In genomic region chr1:230867119-230867902, GRCh38 we compare ENCODE assay signal across 8 cellular contexts. TPM values are rescaled to one million over a fixed set of nuclear protein-coding genes. Genes with fewer than 3 reads are reported as not detected.
DNase-seq lines count a peak whose midpoint lies in the region; ATAC-seq and TF ChIP-seq lines count a peak whose summit lies in the region.

No MANE protein-coding gene starts in this region.

- H3K27ac ChIP-seq in ascending aorta (peak overlapping the region; percentile 96 to 99), subcutaneous abdominal adipose tissue (ENCODE audit: low read depth, low read length) (peak overlapping the region; percentile 81)

- H3K9ac ChIP-seq in subcutaneous abdominal adipose tissue (ENCODE audit: low read length in 5 of 5) = peak overlapping the region; percentile 57 to 95 (median 81)

- DNase-seq in activated CD8-positive, alpha-beta memory T cell treated with anti-CD3 and anti-CD28 coated beads, Interleukin-2, amount 10 ng/mL, durations not matched to agents 7 days and 5 days = no peak
- DNase-seq in activated CD8-positive, alpha-beta memory T cell treated with anti-CD3 and anti-CD28 coated beads, Interleukin-2, amount 50 U/mL, for 48 hours = no peak
- no peak for DNase-seq in ascending aorta (ENCODE audit: low spot score in 2 of 2)
- DNase-seq in kidney epithelial cell (ENCODE audit: low read depth) = no peak
- no peak for DNase-seq in GM10248 (ENCODE audit: extremely low spot score)
- DNase-seq in OCI-M2 (lab: John Stamatoyannopoulos, UW; ENCODE audit: unreplicated experiment) = no peak
- DNase-seq in activated CD4-positive, alpha-beta T cell treated with anti-CD3 and anti-CD28 coated beads, Interleukin-2, amount 50 U/mL, for 48 hours = no peak

- no peak for ATAC-seq in activated CD8-positive, alpha-beta memory T cell treated with anti-CD3 and anti-CD28 coated beads, Interleukin-2, amount 10 ng/mL, durations not matched to agents 7 days and 5 days

- H3K27me3 Mint-ChIP-seq in activated CD8-positive, alpha-beta memory T cell treated with anti-CD3 and anti-CD28 coated beads, Interleukin-2, amount 10 ng/mL, durations not matched to agents 7 days and 5 days = peaks cover 46% of the 10 kb centered on the region

- no peaks in the 10 kb centered on the region for H3K9me3 Mint-ChIP-seq in activated CD8-positive, alpha-beta memory T cell treated with anti-CD3 and anti-CD28 coated beads, Interleukin-2, amount 10 ng/mL, durations not matched to agents 7 days and 5 days (ENCODE audit: low read depth)

- H3K27ac Mint-ChIP-seq in activated CD8-positive, alpha-beta memory T cell treated with anti-CD3 and anti-CD28 coated beads, Interleukin-2, amount 10 ng/mL, durations not matched to agents 7 days and 5 days = no peak overlapping the region

- POLR2A ChIA-PET in GM10248 (lab: Yijun Ruan, JAX) = no interaction called here

- CTCF ChIA-PET in activated CD8-positive, alpha-beta memory T cell treated with anti-CD3 and anti-CD28 coated beads, Interleukin-2, amount 10 ng/mL, durations not matched to agents 7 days and 5 days (lab: Charles Lee) = no interaction called here
- CTCF ChIA-PET in GM10248 (lab: Yijun Ruan, JAX) = interaction anchor here (2.0 kb wide), 1 partner anchor 23 kb away, joined by 4 read pairs; no protein-coding TSS in a partner anchor

- intact Hi-C loops in ascending aorta (cut with DNase I) = loop anchor here (10.0 kb wide), 2 partner anchors 223 to 657 kb away; partner anchors contain the start of genes COG2 and TSNAX

- peak overlapping the region; percentile 75 for H3K4me3 Mint-ChIP-seq in activated CD8-positive, alpha-beta memory T cell treated with anti-CD3 and anti-CD28 coated beads, Interleukin-2, amount 10 ng/mL, durations not matched to agents 7 days and 5 days

- no peaks in the 10 kb centered on the region for H3K36me3 Mint-ChIP-seq in activated CD8-positive, alpha-beta memory T cell treated with anti-CD3 and anti-CD28 coated beads, Interleukin-2, amount 10 ng/mL, durations not matched to agents 7 days and 5 days

- H3K4me1 ChIP-seq in ascending aorta (peaks cover 9 to 37% of the 10 kb centered on the region in 2 donors), subcutaneous abdominal adipose tissue (ENCODE audit: control insufficient read depth in 5 of 5, insufficient read depth in 5 of 5, low read length in 5 of 5) (peaks cover 2 to 66% (median 52%) of the 10 kb centered on the region in 5 donors)

- H3K4me1 Mint-ChIP-seq in activated CD8-positive, alpha-beta memory T cell treated with anti-CD3 and anti-CD28 coated beads, Interleukin-2, amount 10 ng/mL, durations not matched to agents 7 days and 5 days = peaks cover 15% of the 10 kb centered on the region

- TF ChIP-seq CTCF in ascending aorta (IDR thresholded peaks at IDR 0.05) (no peak), kidney epithelial cell (IDR thresholded peaks at IDR 0.05; ENCODE audit: insufficient read depth, low read length, poor library complexity, severe bottlenecking) (no peak), GM10248 (IDR thresholded peaks at IDR 0.05; ENCODE audit: control extremely low read depth, extremely low read depth, low read depth, missing control alignments) (no peak)

- no peaks in the 10 kb centered on the region for H3K27me3 ChIP-seq in ascending aorta
- no peaks in the 10 kb centered on the region for H3K27me3 ChIP-seq in kidney epithelial cell (ENCODE audit: control insufficient read depth, insufficient read depth, low read length)
- no peaks in the 10 kb centered on the region for H3K27me3 ChIP-seq in subcutaneous abdominal adipose tissue (ENCODE audit: control insufficient read depth in 5 of 5, insufficient read depth in 4 of 5, low read length in 5 of 5)

- H3K36me3 ChIP-seq in ascending aorta (no peaks in the 10 kb centered on the region), kidney epithelial cell (ENCODE audit: control insufficient read depth, insufficient read depth, low read length) (no peaks in the 10 kb centered on the region), subcutaneous abdominal adipose tissue (ENCODE audit: control insufficient read depth in 5 of 5, insufficient read depth in 5 of 5, low read length in 5 of 5) (peaks cover 0 to 3% (median 0%) of the 10 kb centered on the region in 5 donors)

- H3K4me3 ChIP-seq in ascending aorta (peak overlapping the region; percentile 94 to 98), kidney epithelial cell (ENCODE audit: low read depth, low read length) (peak overlapping the region; percentile 91), subcutaneous abdominal adipose tissue (ENCODE audit: low read depth in 1 of 5, low read length in 5 of 5) (peak overlapping the region; percentile 84 to 94 (median 91))

- H3K9me3 ChIP-seq in ascending aorta (no peaks in the 10 kb centered on the region), subcutaneous abdominal adipose tissue (ENCODE audit: control insufficient read depth in 5 of 5, low read length in 5 of 5) (no peaks in the 10 kb centered on the region)

RNA-seq across cellular contexts. Expression of gene C1orf198, which starts 1.0 kb away (rescaled TPM):
- 1 to 10 TPM; 1.8 to 3.6 TPM for total RNA-seq in activated CD8-positive, alpha-beta memory T cell treated with anti-CD3 and anti-CD28 coated beads, Interleukin-2, amount 10 ng/mL, durations not matched to agents 7 days and 5 days
- total RNA-seq in ascending aorta = 225 TPM
- total RNA-seq in kidney epithelial cell = 68.1 and 68.6 TPM in 2 replicates

Comparison
In these comparisons a context has a peak if more than half of its experiments do, and no peak if none do; other contexts are left out.
1. RNA of gene C1orf198, which starts 1.0 kb away (total RNA-seq): 225 TPM in ascending aorta (single experiment) and 68.1 to 68.6 TPM in kidney epithelial cell; 1.8 to 3.6 TPM in activated CD8-positive, alpha-beta memory T cell treated with anti-CD3 and anti-CD28 coated beads, Interleukin-2, amount 10 ng/mL, durations not matched to agents 7 days and 5 days; every median in the first group is over 10 times any median in the second.
2. Peak in every context shown above with its lines, with median percentiles within 50 percentile points of each other: H3K4me3 ChIP-seq.